In the genomic region with DNA sequence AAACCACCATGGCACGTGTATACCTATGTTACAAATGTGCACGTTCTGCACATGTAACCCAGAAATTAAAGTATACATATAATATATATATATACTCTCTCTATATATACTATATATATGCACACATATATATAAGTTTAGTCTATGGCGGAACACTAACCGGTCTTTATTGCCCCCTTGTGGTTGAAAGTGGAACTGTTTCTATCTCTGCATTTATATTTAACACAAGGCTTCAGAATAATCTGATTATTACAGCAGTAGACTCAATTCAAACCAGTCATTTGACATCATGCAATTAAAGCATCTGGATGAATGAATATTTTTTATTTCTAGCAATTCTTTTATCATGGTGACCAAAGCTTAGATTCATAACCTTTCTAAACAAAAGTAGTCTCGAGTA, we compare ENCODE assay signal across 2 cellular contexts.
A peak's percentile ranks its signal among the peaks of the same experiment; 100 is the strongest.
TF ChIP-seq lines count a peak whose summit lies in the region.

No MANE protein-coding gene starts in this region.

TF ChIP-seq in GM12878, 131 proteins besides CTCF, POLR2A, EP300 and RAD21:
- TF ChIP-seq SMC3 (IDR thresholded peaks at IDR 0.05; ENCODE audit: borderline replicate concordance, low read length) (peak; percentile 52; the same call in 1 of the 2 replicates), JUNB (IDR thresholded peaks at IDR 0.05) (no peak), BCL11A (IDR thresholded peaks at IDR 0.05; ENCODE audit: low read depth, low read length) (no peak)
- TF ChIP-seq, protein P1, sequence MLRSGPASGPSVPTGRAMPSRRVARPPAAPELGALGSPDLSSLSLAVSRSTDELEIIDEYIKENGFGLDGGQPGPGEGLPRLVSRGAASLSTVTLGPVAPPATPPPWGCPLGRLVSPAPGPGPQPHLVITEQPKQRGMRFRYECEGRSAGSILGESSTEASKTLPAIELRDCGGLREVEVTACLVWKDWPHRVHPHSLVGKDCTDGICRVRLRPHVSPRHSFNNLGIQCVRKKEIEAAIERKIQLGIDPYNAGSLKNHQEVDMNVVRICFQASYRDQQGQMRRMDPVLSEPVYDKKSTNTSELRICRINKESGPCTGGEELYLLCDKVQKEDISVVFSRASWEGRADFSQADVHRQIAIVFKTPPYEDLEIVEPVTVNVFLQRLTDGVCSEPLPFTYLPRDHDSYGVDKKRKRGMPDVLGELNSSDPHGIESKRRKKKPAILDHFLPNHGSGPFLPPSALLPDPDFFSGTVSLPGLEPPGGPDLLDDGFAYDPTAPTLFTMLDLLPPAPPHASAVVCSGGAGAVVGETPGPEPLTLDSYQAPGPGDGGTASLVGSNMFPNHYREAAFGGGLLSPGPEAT (IDR thresholded peaks at IDR 0.05; ENCODE audit: low read depth): no peak
- TF ChIP-seq, protein P2, sequence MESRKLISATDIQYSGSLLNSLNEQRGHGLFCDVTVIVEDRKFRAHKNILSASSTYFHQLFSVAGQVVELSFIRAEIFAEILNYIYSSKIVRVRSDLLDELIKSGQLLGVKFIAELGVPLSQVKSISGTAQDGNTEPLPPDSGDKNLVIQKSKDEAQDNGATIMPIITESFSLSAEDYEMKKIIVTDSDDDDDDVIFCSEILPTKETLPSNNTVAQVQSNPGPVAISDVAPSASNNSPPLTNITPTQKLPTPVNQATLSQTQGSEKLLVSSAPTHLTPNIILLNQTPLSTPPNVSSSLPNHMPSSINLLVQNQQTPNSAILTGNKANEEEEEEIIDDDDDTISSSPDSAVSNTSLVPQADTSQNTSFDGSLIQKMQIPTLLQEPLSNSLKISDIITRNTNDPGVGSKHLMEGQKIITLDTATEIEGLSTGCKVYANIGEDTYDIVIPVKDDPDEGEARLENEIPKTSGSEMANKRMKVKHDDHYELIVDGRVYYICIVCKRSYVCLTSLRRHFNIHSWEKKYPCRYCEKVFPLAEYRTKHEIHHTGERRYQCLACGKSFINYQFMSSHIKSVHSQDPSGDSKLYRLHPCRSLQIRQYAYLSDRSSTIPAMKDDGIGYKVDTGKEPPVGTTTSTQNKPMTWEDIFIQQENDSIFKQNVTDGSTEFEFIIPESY (IDR thresholded peaks at IDR 0.05): no peak

TF ChIP-seq in HepG2, 621 proteins besides CTCF, POLR2A, EP300 and RAD21:
- TF ChIP-seq, protein P3, sequence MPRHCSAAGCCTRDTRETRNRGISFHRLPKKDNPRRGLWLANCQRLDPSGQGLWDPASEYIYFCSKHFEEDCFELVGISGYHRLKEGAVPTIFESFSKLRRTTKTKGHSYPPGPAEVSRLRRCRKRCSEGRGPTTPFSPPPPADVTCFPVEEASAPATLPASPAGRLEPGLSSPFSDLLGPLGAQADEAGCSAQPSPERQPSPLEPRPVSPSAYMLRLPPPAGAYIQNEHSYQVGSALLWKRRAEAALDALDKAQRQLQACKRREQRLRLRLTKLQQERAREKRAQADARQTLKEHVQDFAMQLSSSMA (CRISPR knock-in tag; IDR thresholded peaks at IDR 0.05): no peak
- TF ChIP-seq SMARCC2 (IDR thresholded peaks at IDR 0.05) (no peak), ZNF816 (CRISPR knock-in tag; IDR thresholded peaks at IDR 0.05; ENCODE audit: borderline replicate concordance) (no peak), STAG1 (CRISPR knock-in tag; IDR thresholded peaks at IDR 0.05) (peak; percentile 53), DNMT3B (CRISPR knock-in tag; conservative IDR thresholded peaks at IDR 0.05) (no peak), SMC3 (IDR thresholded peaks at IDR 0.05; ENCODE audit: low read length) (peak; percentile 43), HOXA5 (CRISPR knock-in tag; IDR thresholded peaks at IDR 0.05) (no peak), BORCS8-MEF2B (CRISPR knock-in tag; IDR thresholded peaks at IDR 0.05) (no peak), ZSCAN20 (CRISPR knock-in tag; IDR thresholded peaks at IDR 0.05; ENCODE audit: borderline replicate concordance) (no peak), NR3C1 (CRISPR knock-in tag; IDR thresholded peaks at IDR 0.05) (no peak), DNMT1 (CRISPR knock-in tag; IDR thresholded peaks at IDR 0.05) (no peak), ZNF354B (CRISPR knock-in tag; IDR thresholded peaks at IDR 0.05) (no peak)
- TF ChIP-seq, protein P4, sequence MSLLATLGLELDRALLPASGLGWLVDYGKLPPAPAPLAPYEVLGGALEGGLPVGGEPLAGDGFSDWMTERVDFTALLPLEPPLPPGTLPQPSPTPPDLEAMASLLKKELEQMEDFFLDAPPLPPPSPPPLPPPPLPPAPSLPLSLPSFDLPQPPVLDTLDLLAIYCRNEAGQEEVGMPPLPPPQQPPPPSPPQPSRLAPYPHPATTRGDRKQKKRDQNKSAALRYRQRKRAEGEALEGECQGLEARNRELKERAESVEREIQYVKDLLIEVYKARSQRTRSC (CRISPR knock-in tag; IDR thresholded peaks at IDR 0.05; ENCODE audit: low read depth): no peak
- TF ChIP-seq, protein P5, sequence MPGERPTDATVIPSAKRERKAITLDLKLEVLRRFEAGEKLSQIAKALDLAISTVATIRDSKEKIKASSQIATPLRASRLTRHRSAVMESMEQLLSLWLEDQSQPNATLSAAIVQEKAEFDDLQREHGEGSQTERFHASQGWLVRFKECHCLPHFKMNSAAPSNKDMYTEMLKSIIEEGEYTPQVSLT (CRISPR knock-in tag; IDR thresholded peaks at IDR 0.05; ENCODE audit: borderline replicate concordance, low read depth): no peak
- TF ChIP-seq, protein P6, sequence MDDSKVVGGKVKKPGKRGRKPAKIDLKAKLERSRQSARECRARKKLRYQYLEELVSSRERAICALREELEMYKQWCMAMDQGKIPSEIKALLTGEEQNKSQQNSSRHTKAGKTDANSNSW (CRISPR knock-in tag; IDR thresholded peaks at IDR 0.05; ENCODE audit: borderline replicate concordance): no peak
